ENCODE assay signal across 22 cellular contexts in genomic region chr10:15452545-15452944, GRCh38.
DNase-seq lines count a peak whose midpoint lies in the region; ATAC-seq, FAIRE-seq and TF ChIP-seq lines count a peak whose summit lies in the region.
"Had no signal": no experiment of that assay in that cellular context is flagged by ENCODE, and none has a peak within 500 bp of the region (broad histone marks: within the 10 kb centered on the region; RNA-seq: fewer than 3 reads in every experiment).

No MANE protein-coding gene starts in this region.

- H3K9me3 ChIP-seq in HEK293 (ENCODE audit: control insufficient read depth, insufficient read depth, low read depth, low read length) (no peaks in the 10 kb centered on the region), K562 (replicated peaks; ENCODE audit: control insufficient read depth, insufficient read depth, low read depth, low read length) (peaks cover 8% of the 10 kb centered on the region), lower lobe of right lung (no peaks in the 10 kb centered on the region), kidney (ENCODE audit: control insufficient read depth in 1 of 2, low read length in 2 of 2) (no peaks in the 10 kb centered on the region)
- H3K9me3 ChIP-seq: BE2C had no signal

- WGBS in K562 (ENCODE audit: insufficient coverage, low coverage, missing lambda C conversion rate): 64% methylated on average over 5 of the region's 5 CpGs

- H3K4me3 ChIP-seq in HEK293 (ENCODE audit: low read depth, low read length) (no peak overlapping the region), K562 (no peak overlapping the region), lower lobe of right lung (no peak overlapping the region), kidney (ENCODE audit: low read length in 2 of 2) (no peak overlapping the region)

- no peaks in the 10 kb centered on the region for H4K20me1 ChIP-seq in K562 (replicated peaks; ENCODE audit: control insufficient read depth, insufficient read depth, low read length)
- H4K20me1 ChIP-seq: BLaER1 treated with 17β-estradiol and CSF1 and Interleukin-3, amounts not matched to agents 10 nM and 100 nM had no signal

- H3K9me1 ChIP-seq in K562 (ENCODE audit: control insufficient read depth, insufficient read depth, low read length): no peaks in the 10 kb centered on the region

- H3K4me1 ChIP-seq in HEK293 (ENCODE audit: control insufficient read depth, insufficient read depth, low read length) (no peaks in the 10 kb centered on the region), K562 (replicated peaks in 1 of 2; ENCODE audit: control insufficient read depth in 2 of 2, insufficient read depth in 2 of 2, low read length in 2 of 2) (peaks cover 18 to 62% of the 10 kb centered on the region in 2 experiments), lower lobe of right lung (no peaks in the 10 kb centered on the region), kidney (ENCODE audit: control insufficient read depth in 1 of 2, insufficient read depth in 1 of 2, low read depth in 1 of 2, low read length in 2 of 2) (no peaks in the 10 kb centered on the region)
- H3K4me1 ChIP-seq: BE2C, Caco-2 had no signal

- intact Hi-C loops in K562 (cut with micrococcal nuclease) (loop anchor here (5.0 kb wide), 1 partner anchor 350 kb away; no protein-coding TSS in a partner anchor), lower lobe of right lung (cut with DNase I) (no loop called here), kidney (cut with DNase I) (no loop called here)

- ATAC-seq in K562 (no peak), lower lobe of right lung (no peak)
- ATAC-seq: CD8-positive, alpha-beta T cell had no signal

- H3K36me3 Mint-ChIP-seq in nephron progenitor cell (ENCODE audit: low read depth): peaks cover 22% of the 10 kb centered on the region
- H3K36me3 Mint-ChIP-seq: CD8-positive, alpha-beta T cell had no signal

- TF ChIP-seq RAD21 in K562 (CRISPR knock-in tag; conservative IDR thresholded peaks at IDR 0.05 in 1 of 2, IDR thresholded peaks at IDR 0.05 in 1 of 2): no peak

- H3K27me3 Mint-ChIP-seq in nephron progenitor cell (ENCODE audit: low read depth, poor library complexity): peaks cover 2% of the 10 kb centered on the region

- TF ChIP-seq CTCF in HEK293 (tag by site-specific recombination; IDR thresholded peaks at IDR 0.05): no peak
- no peak for TF ChIP-seq CTCF in K562 (IDR thresholded peaks at IDR 0.05 in 2 of 3, conservative IDR thresholded peaks at IDR 0.05 in 1 of 3; ENCODE audit: insufficient read depth in 2 of 3, low read depth in 1 of 3, low read length in 3 of 3)
- no peak for TF ChIP-seq CTCF in nephron progenitor cell (IDR thresholded peaks at IDR 0.05)
- TF ChIP-seq CTCF in lower lobe of right lung (IDR thresholded peaks at IDR 0.05): no peak
- TF ChIP-seq CTCF in kidney (IDR thresholded peaks at IDR 0.05; ENCODE audit: borderline replicate concordance, extremely low read depth, insufficient read depth): no peak

- CTCF ChIA-PET in HEK293 (lab: Yijun Ruan, JAX): interaction anchor here (0.6 to 0.7 kb wide), 2 partner anchors 229 to 457 kb away, joined by 3 to 6 read pairs; no protein-coding TSS in a partner anchor
- CTCF ChIA-PET in K562 (lab: Yijun Ruan, JAX; ENCODE audit: low intra/inter-chr PET ratio): no interaction called here

- peak overlapping the region; percentile 98 for H3K27ac Mint-ChIP-seq in nephron progenitor cell
- H3K27ac Mint-ChIP-seq: CD4-positive, alpha-beta T cell; CD8-positive, alpha-beta T cell had no signal

- peak overlapping the region; percentile 66; the same call in 1 of the 2 replicates for H2AFZ ChIP-seq in K562 (ENCODE audit: low read depth, low read length)

- TF ChIP-seq POLR2A in K562 (conservative IDR thresholded peaks at IDR 0.05): no peak

- H3K4me1 Mint-ChIP-seq in nephron progenitor cell: peaks cover 84% of the 10 kb centered on the region

- no TSS peak for BruUV-seq in K562 (replicated peaks; lab: Mats Ljungman, UMichigan)

- H3K9ac ChIP-seq in K562 (ENCODE audit: insufficient read depth in 1 of 2, low read depth in 2 of 2, low read length in 2 of 2) (peak overlapping the region in 1 of 2 experiments; percentile 44; a peak in 2 of 4 replicates), kidney (ENCODE audit: low read length in 2 of 2) (no peak overlapping the region)

- in situ Hi-C loops in K562 (cut with MboI): no loop called here

- H3K27me3 ChIP-seq in K562 (ENCODE audit: control insufficient read depth in 2 of 2, insufficient read depth in 2 of 2, low read length in 2 of 2) (no peaks in the 10 kb centered on the region), lower lobe of right lung (ENCODE audit: low read depth) (no peaks in the 10 kb centered on the region)
- H3K27me3 ChIP-seq: BLaER1 treated with 17β-estradiol and CSF1 and Interleukin-3, amounts not matched to agents 10 nM and 100 nM had no signal

- H3K36me3 ChIP-seq in HEK293 (ENCODE audit: control insufficient read depth in 2 of 2, insufficient read depth in 1 of 2, low read length in 2 of 2) (no peaks in the 10 kb centered on the region), K562 (ENCODE audit: control insufficient read depth, insufficient read depth, low read length) (no peaks in the 10 kb centered on the region), lower lobe of right lung (no peaks in the 10 kb centered on the region), kidney (ENCODE audit: control insufficient read depth in 1 of 2, insufficient read depth in 2 of 2, low read length in 2 of 2) (no peaks in the 10 kb centered on the region)
- H3K36me3 ChIP-seq: BE2C had no signal

- peaks cover 19% of the 10 kb centered on the region for H3K9me3 Mint-ChIP-seq in nephron progenitor cell
- H3K9me3 Mint-ChIP-seq: CD4-positive, alpha-beta T cell; CD8-positive, alpha-beta T cell had no signal

- POLR2A ChIA-PET in HEK293 (lab: Yijun Ruan, JAX): no interaction called here
- POLR2A ChIA-PET in K562 (lab: Yijun Ruan, JAX): no interaction called here

- no peak for TF ChIP-seq EP300 in K562 (IDR thresholded peaks at IDR 0.05; ENCODE audit: low read length)

- H3K4me2 ChIP-seq in K562 (ENCODE audit: insufficient read depth, low read length): peak overlapping the region; percentile 44

- H3K27ac ChIP-seq in HEK293 (ENCODE audit: extremely low read depth, low read depth, low read length): no peak overlapping the region
- H3K27ac ChIP-seq in K562 (ENCODE audit: extremely low read depth, low read depth, low read length): peak overlapping the region; percentile 87
- H3K27ac ChIP-seq in lower lobe of right lung: no peak overlapping the region
- no peak overlapping the region for H3K27ac ChIP-seq in kidney (ENCODE audit: low read depth in 2 of 2, low read length in 2 of 2)
- H3K27ac ChIP-seq: C4-2B had no signal

- FAIRE-seq in K562 (lab: Jason Lieb, UNC) (no peak), kidney (lab: Jason Lieb, UNC) (no peak)
- FAIRE-seq: A204.1, D721Med, G401.6, GM12891, GM19239 had no signal

- no peak for DNase-seq in K562 (ENCODE audit: extremely low read depth in 1 of 4, low spot score in 3 of 4)
- no peak for DNase-seq in nephron progenitor cell
- DNase-seq in NCI-H345 treated with DMSO at 0.1 percent for 48 hours (lab: John Stamatoyannopoulos, UW; ENCODE audit: unreplicated experiment): no peak
- no peak for DNase-seq in lower lobe of right lung
- no peak for DNase-seq in kidney
- DNase-seq: 8988T; ACHN; BE2C; Caco-2; Calu3; CD4-positive, alpha-beta T cell; CD8-positive, alpha-beta T cell; DMS79 treated with DMSO at 0.1 percent for 48 hours; GF-D8 had no signal

- no peaks in the 10 kb centered on the region for H3K79me2 ChIP-seq in K562 (ENCODE audit: control insufficient read depth, insufficient read depth, low read length)

- H3K4me3 Mint-ChIP-seq in nephron progenitor cell: no peak overlapping the region
- H3K4me3 Mint-ChIP-seq: CD4-positive, alpha-beta T cell; CD8-positive, alpha-beta T cell had no signal

TF ChIP-seq in HEK293, 187 proteins besides CTCF, POLR2A, EP300 and RAD21:
- peak; percentile 93 for TF ChIP-seq ZNF121 (tag by site-specific recombination; IDR thresholded peaks at IDR 0.05)
- TF ChIP-seq ZNF549 (tag by site-specific recombination; IDR thresholded peaks at IDR 0.05): no peak
TF ChIP-seq in HEK293: peak in this region for 1.

TF ChIP-seq in K562, 482 proteins besides CTCF, POLR2A, EP300 and RAD21:
- TF ChIP-seq XRCC4 (IDR thresholded peaks at IDR 0.05; ENCODE audit: extremely low read depth, insufficient read depth, insufficient read length) (no peak), MAZ (CRISPR knock-in tag; conservative IDR thresholded peaks at IDR 0.05 in 1 of 2, IDR thresholded peaks at IDR 0.05 in 1 of 2) (0 out of 4 replicates have a peak, but pooled peaks of 1 of the 2 experiments have one; percentile 15), NFIC (IDR thresholded peaks at IDR 0.05) (no peak), ZNF24 (IDR thresholded peaks at IDR 0.05) (no peak), SIRT6 (IDR thresholded peaks at IDR 0.05; ENCODE audit: low read depth, low read length) (no peak), RBM25 (IDR thresholded peaks at IDR 0.05; ENCODE audit: low read depth, low read length, severe bottlenecking) (peak; percentile 52), BCOR (IDR thresholded peaks at IDR 0.05) (peak; percentile 59; the same call in 1 of the 2 replicates), ZNF121 (CRISPR knock-in tag; conservative IDR thresholded peaks at IDR 0.05) (peak; percentile 81), ZNF184 (CRISPR knock-in tag; IDR thresholded peaks at IDR 0.05) (no peak)

Comparison
In these comparisons a context has a peak if more than half of its experiments do, and no peak if none do; other contexts are left out.
1. Of the 44 proteins assayed by ChIP-seq in both K562 and HEK293: peak only in K562: none; only in HEK293: none; in both: ZNF121; in neither: 43.